ENCODE assay signal across 14 cellular contexts in genomic region chrX:153336128-153336894, GRCh38. TPM values are rescaled to one million over a fixed set of nuclear protein-coding genes. Genes with fewer than 3 reads are reported as not detected.
DNase-seq lines count a peak whose midpoint lies in the region; ATAC-seq, FAIRE-seq and TF ChIP-seq lines count a peak whose summit lies in the region.
"Had no signal": no experiment of that assay in that cellular context is flagged by ENCODE, and none has a peak within 500 bp of the region (broad histone marks: within the 10 kb centered on the region; RNA-seq: fewer than 3 reads in every experiment).

No MANE protein-coding gene starts in this region.

- H3K9ac ChIP-seq in HepG2 (ENCODE audit: insufficient read depth, low read depth, low read length): no peak overlapping the region

- peaks cover 3% of the 10 kb centered on the region; the same call in 1 of the 2 replicates for H4K20me1 ChIP-seq in HepG2 (ENCODE audit: insufficient read depth, low read length)

- TF ChIP-seq POLR2A in HepG2 (IDR thresholded peaks at IDR 0.05; ENCODE audit: insufficient read depth in 1 of 2, low read depth in 2 of 2, low read length in 2 of 2) (no peak), right lobe of liver (IDR thresholded peaks at IDR 0.05) (no peak)

- H3K27ac Mint-ChIP-seq in activated T-helper 17 cell treated with anti-CD3 and anti-CD28 coated beads, Interleukin-2, amount 50 U/mL, for 72 hours: peak overlapping the region; percentile 65
- peak overlapping the region; percentile 52 for H3K27ac Mint-ChIP-seq in stimulated activated naive B cell treated with anti-CD40 and anti-IgM and Interleukin-4, amounts not matched to agents 10 μg/mL and 1 μg/mL and 100 μg/mL, for 72 hours

- H3K9me3 ChIP-seq in HepG2 (ENCODE audit: low read length) (no peaks in the 10 kb centered on the region), right lobe of liver (no peaks in the 10 kb centered on the region)
- H3K9me3 ChIP-seq: left lung, sigmoid colon had no signal

- POLR2A ChIA-PET in HepG2 (lab: Yijun Ruan, JAX): no interaction called here

- H2AFZ ChIP-seq in HepG2 (ENCODE audit: low read length): no peak overlapping the region

- FAIRE-seq in HepG2 (lab: Jason Lieb, UNC): no peak

- H3K4me2 ChIP-seq in HepG2 (ENCODE audit: low read depth, low read length): peak overlapping the region; percentile 12; the same call in 1 of the 2 replicates

- TF ChIP-seq CTCF in HepG2 (CRISPR knock-in tag; IDR thresholded peaks at IDR 0.05) (no peak), right lobe of liver (IDR thresholded peaks at IDR 0.05) (no peak)

- ATAC-seq in HepG2 (no peak), right lobe of liver (no peak), HG02642 (IDR thresholded peaks at IDR 0.05; ENCODE audit: poor library complexity, unreplicated experiment) (peak; percentile 49), GM21619 (IDR thresholded peaks at IDR 0.05; ENCODE audit: unreplicated experiment) (no peak), HG03354 (IDR thresholded peaks at IDR 0.05; ENCODE audit: poor library complexity, severe bottlenecking, unreplicated experiment) (no peak)
- peak; percentile 17 for ATAC-seq in activated T-helper 17 cell treated with anti-CD3 and anti-CD28 coated beads, Interleukin-2, amount 50 U/mL, for 72 hours (replicated peaks)
- ATAC-seq in stimulated activated naive B cell treated with anti-CD40 and anti-IgM and Interleukin-4, amounts not matched to agents 10 μg/mL and 1 μg/mL and 100 μg/mL, for 72 hours (replicated peaks): peak; percentile 50 to 51
- ATAC-seq: esophagus mucosa, left lung had no signal

- H3K4me1 Mint-ChIP-seq in activated T-helper 17 cell treated with anti-CD3 and anti-CD28 coated beads, Interleukin-2, amount 50 U/mL, for 72 hours: peaks cover 28% of the 10 kb centered on the region
- H3K4me1 Mint-ChIP-seq in stimulated activated naive B cell treated with anti-CD40 and anti-IgM and Interleukin-4, amounts not matched to agents 10 μg/mL and 1 μg/mL and 100 μg/mL, for 72 hours: peaks cover 21 to 40% of the 10 kb centered on the region in 2 donors

- peaks cover 12% of the 10 kb centered on the region for H3K79me2 ChIP-seq in HepG2 (ENCODE audit: insufficient read depth, low read length)

- no peaks in the 10 kb centered on the region for H3K27me3 ChIP-seq in HepG2 (ENCODE audit: control insufficient read depth in 1 of 2, insufficient read depth in 2 of 2, low read length in 2 of 2)
- no peaks in the 10 kb centered on the region for H3K27me3 ChIP-seq in right lobe of liver
- H3K27me3 ChIP-seq: left lung, sigmoid colon had no signal

- H3K4me3 ChIP-seq in HepG2 (replicated peaks in 1 of 3; ENCODE audit: insufficient read depth in 1 of 3, low read depth in 2 of 3, low read length in 3 of 3) (no peak overlapping the region), right lobe of liver (no peak overlapping the region)
- H3K4me3 ChIP-seq: left lung, sigmoid colon had no signal

- intact Hi-C loops in HepG2 (cut with micrococcal nuclease; ENCODE audit: unreplicated experiment): no loop called here
- intact Hi-C loops in right lobe of liver (cut with DNase I): no loop called here

- TF ChIP-seq RAD21 in HepG2 (CRISPR knock-in tag; IDR thresholded peaks at IDR 0.05): no peak

- peak overlapping the region; percentile 79 for H3K4me3 Mint-ChIP-seq in activated T-helper 17 cell treated with anti-CD3 and anti-CD28 coated beads, Interleukin-2, amount 50 U/mL, for 72 hours
- peak overlapping the region; percentile 82 to 88 for H3K4me3 Mint-ChIP-seq in stimulated activated naive B cell treated with anti-CD40 and anti-IgM and Interleukin-4, amounts not matched to agents 10 μg/mL and 1 μg/mL and 100 μg/mL, for 72 hours

- WGBS in HepG2 (ENCODE audit: low lambda C conversion rate): 93% methylated on average over 4 of the region's 11 CpGs
- 58% methylated on average over 6 of the region's 11 CpGs for WGBS in right lobe of liver (ENCODE audit: insufficient coverage, low coverage, low lambda C conversion rate, missing lambda C conversion rate)

- no peaks in the 10 kb centered on the region for H3K9me3 Mint-ChIP-seq in activated T-helper 17 cell treated with anti-CD3 and anti-CD28 coated beads, Interleukin-2, amount 50 U/mL, for 72 hours
- H3K9me3 Mint-ChIP-seq in stimulated activated naive B cell treated with anti-CD40 and anti-IgM and Interleukin-4, amounts not matched to agents 10 μg/mL and 1 μg/mL and 100 μg/mL, for 72 hours: no peaks in the 10 kb centered on the region

- H3K36me3 ChIP-seq in HepG2 (replicated peaks in 1 of 2; ENCODE audit: control insufficient read depth in 1 of 2, insufficient read depth in 2 of 2, low read length in 2 of 2): 0 out of 5 replicates have a peak, but pooled peaks cover 0 to 12% of the 10 kb centered on the region in 2 experiments
- no peaks in the 10 kb centered on the region for H3K36me3 ChIP-seq in right lobe of liver

- TF ChIP-seq EP300 in HepG2 (IDR thresholded peaks at IDR 0.05; ENCODE audit: low read depth in 2 of 2, low read length in 2 of 2): no peak
- TF ChIP-seq EP300 in HepG2 (CRISPR knock-in tag; IDR thresholded peaks at IDR 0.05; ENCODE audit: borderline replicate concordance): no peak

- CTCF ChIA-PET in HepG2 (lab: Yijun Ruan, JAX; ENCODE audit: low intra/inter-chr PET ratio, low total read pairs): no interaction called here

- BruUV-seq in HepG2 (replicated peaks; lab: Mats Ljungman, UMichigan): no TSS peak

- DNase-seq in HepG2 (ENCODE audit: low spot score): no peak
- DNase-seq in right lobe of liver: no peak
- DNase-seq in stimulated activated naive B cell treated with anti-CD40 and anti-IgM and Interleukin-4, amounts not matched to agents 10 μg/mL and 1 μg/mL and 100 μg/mL, for 72 hours: peak; percentile 11
- no peak for DNase-seq in pons (ENCODE audit: low spot score)
- DNase-seq: left lung; NCI-H2081; SHP77 treated with DMSO at 0.1 percent for 48 hours; stimulated activated naive CD4-positive, alpha-beta T cell had no signal

- in situ Hi-C loops in HepG2 (cut with HindIII; ENCODE audit: extremely low pct_ligation_motif_present, low pct_unique_long_range_greater_than_20kb): no loop called here

- H3K4me1 ChIP-seq in HepG2 (ENCODE audit: insufficient read depth, low read length): peaks cover 37% of the 10 kb centered on the region
- H3K4me1 ChIP-seq in right lobe of liver: no peaks in the 10 kb centered on the region

- peaks cover 51% of the 10 kb centered on the region for H3K36me3 Mint-ChIP-seq in activated T-helper 17 cell treated with anti-CD3 and anti-CD28 coated beads, Interleukin-2, amount 50 U/mL, for 72 hours (ENCODE audit: low read depth)
- peaks cover 21 to 30% of the 10 kb centered on the region in 2 donors for H3K36me3 Mint-ChIP-seq in stimulated activated naive B cell treated with anti-CD40 and anti-IgM and Interleukin-4, amounts not matched to agents 10 μg/mL and 1 μg/mL and 100 μg/mL, for 72 hours

- H3K27me3 Mint-ChIP-seq in activated T-helper 17 cell treated with anti-CD3 and anti-CD28 coated beads, Interleukin-2, amount 50 U/mL, for 72 hours: no peaks in the 10 kb centered on the region
- H3K27me3 Mint-ChIP-seq in stimulated activated naive B cell treated with anti-CD40 and anti-IgM and Interleukin-4, amounts not matched to agents 10 μg/mL and 1 μg/mL and 100 μg/mL, for 72 hours: no peaks in the 10 kb centered on the region

- no peak overlapping the region for H3K27ac ChIP-seq in HepG2 (ENCODE audit: extremely low read length, insufficient read depth, low read length)
- H3K27ac ChIP-seq in right lobe of liver: no peak overlapping the region
- H3K27ac ChIP-seq: left lung, sigmoid colon had no signal

RNA-seq across cellular contexts. Expression of gene ZNF275, which starts 2.4 kb away (rescaled TPM):
- total RNA-seq in HepG2 (2016; rRNA removed; fragmentation: Illumina TruSeq; extraction: Trizol): 6.4 and 9.5 TPM in 2 replicates
- total RNA-seq in HepG2 (2016; cell fraction: cytosol; rRNA removed; fragmentation: Illumina TruSeq; extraction: Trizol; ENCODE audit: low read depth): 0.97 and 1.0 TPM in 2 replicates
- 6.2 and 8.0 TPM in 2 replicates for total RNA-seq in HepG2 (2016; cell fraction: insoluble cytoplasmic fraction; rRNA removed; fragmentation: Illumina TruSeq; extraction: Trizol)
- total RNA-seq in HepG2 (2016; cell fraction: membrane; rRNA removed; fragmentation: Illumina TruSeq; extraction: Trizol): 4.4 and 4.5 TPM in 2 replicates
- total RNA-seq in HepG2 (2016; cell fraction: nucleus; rRNA removed; fragmentation: Illumina TruSeq; extraction: Trizol): 7.7 and 8.6 TPM in 2 replicates
- 11.1 and 11.8 TPM in 2 replicates for polyA plus RNA-seq in HepG2 (2011; rRNA removed)
- 8.5 and 10.9 TPM in 2 replicates for polyA plus RNA-seq in HepG2 (2011; cell fraction: cytosol; rRNA removed)
- 17.6 and 17.9 TPM in 2 replicates for polyA plus RNA-seq in HepG2 (2011; cell fraction: nucleus; rRNA removed)
- 6.0 and 6.7 TPM in 2 replicates for polyA plus RNA-seq in HepG2 (2012)
- polyA plus RNA-seq in HepG2 (2016; cell fraction: cytosol; fragmentation: Illumina TruSeq; extraction: Trizol; ENCODE audit: low read depth): 0.53 and 0.69 TPM in 2 replicates
- 8.9 and 9.7 TPM in 2 replicates for polyA plus RNA-seq in HepG2 (2016; cell fraction: insoluble cytoplasmic fraction; fragmentation: Illumina TruSeq; extraction: Trizol; ENCODE audit: low read depth)
- polyA plus RNA-seq in HepG2 (2016; cell fraction: membrane; fragmentation: Illumina TruSeq; extraction: Trizol; ENCODE audit: low read depth): 2.7 and 3.0 TPM in 2 replicates
- polyA plus RNA-seq in HepG2 (2016; cell fraction: nucleus; fragmentation: Illumina TruSeq; extraction: Trizol; ENCODE audit: insufficient read depth, low read depth): 15.4 and 17.7 TPM in 2 replicates
- polyA minus RNA-seq in HepG2 (2011; rRNA and poly(A)+ RNA removed; ENCODE audit: low replicate concordance): 8.3 and 23.4 TPM in 2 replicates
- polyA minus RNA-seq in HepG2 (2011; cell fraction: cytosol; rRNA and poly(A)+ RNA removed): 8.7 and 10.3 TPM in 2 replicates
- 13.6 and 14.9 TPM in 2 replicates for polyA minus RNA-seq in HepG2 (2011; cell fraction: nucleus; rRNA and poly(A)+ RNA removed)
- total RNA-seq in right lobe of liver: 10 to 100 TPM in 3 of 6 experiments, 1 to 10 TPM in 3; 8.1 to 12.0 (median 10.3) TPM
- total RNA-seq in activated T-helper 17 cell treated with anti-CD3 and anti-CD28 coated beads, Interleukin-2, amount 50 U/mL, for 72 hours: 10 to 100 TPM; 16.6 to 20.8 TPM

RNA-seq across cellular contexts. Expression of gene PNMA6F, which starts 14.7 kb away (rescaled TPM):
- total RNA-seq in HepG2 (2016; rRNA removed; fragmentation: Illumina TruSeq; extraction: Trizol) (not detected in 2 replicates), right lobe of liver (not detected)
- not detected in 2 replicates for total RNA-seq in HepG2 (2016; cell fraction: cytosol; rRNA removed; fragmentation: Illumina TruSeq; extraction: Trizol; ENCODE audit: low read depth)
- total RNA-seq in HepG2 (2016; cell fraction: insoluble cytoplasmic fraction; rRNA removed; fragmentation: Illumina TruSeq; extraction: Trizol): not detected in 2 replicates
- not detected in 2 replicates for total RNA-seq in HepG2 (2016; cell fraction: membrane; rRNA removed; fragmentation: Illumina TruSeq; extraction: Trizol)
- not detected in 2 replicates for total RNA-seq in HepG2 (2016; cell fraction: nucleus; rRNA removed; fragmentation: Illumina TruSeq; extraction: Trizol)
- polyA plus RNA-seq in HepG2 (2011; rRNA removed): not detected in 2 replicates
- polyA plus RNA-seq in HepG2 (2011; cell fraction: cytosol; rRNA removed): not detected in 2 replicates
- polyA plus RNA-seq in HepG2 (2011; cell fraction: nucleus; rRNA removed): not detected in 2 replicates
- not detected in 2 replicates for polyA plus RNA-seq in HepG2 (2012)
- polyA plus RNA-seq in HepG2 (2016; cell fraction: cytosol; fragmentation: Illumina TruSeq; extraction: Trizol; ENCODE audit: low read depth): not detected in 2 replicates
- not detected in 2 replicates for polyA plus RNA-seq in HepG2 (2016; cell fraction: insoluble cytoplasmic fraction; fragmentation: Illumina TruSeq; extraction: Trizol; ENCODE audit: low read depth)
- not detected in 2 replicates for polyA plus RNA-seq in HepG2 (2016; cell fraction: membrane; fragmentation: Illumina TruSeq; extraction: Trizol; ENCODE audit: low read depth)
- polyA plus RNA-seq in HepG2 (2016; cell fraction: nucleus; fragmentation: Illumina TruSeq; extraction: Trizol; ENCODE audit: insufficient read depth, low read depth): not detected in 2 replicates
- not detected in 2 replicates for polyA minus RNA-seq in HepG2 (2011; rRNA and poly(A)+ RNA removed; ENCODE audit: low replicate concordance)
- polyA minus RNA-seq in HepG2 (2011; cell fraction: cytosol; rRNA and poly(A)+ RNA removed): not detected in 2 replicates
- polyA minus RNA-seq in HepG2 (2011; cell fraction: nucleus; rRNA and poly(A)+ RNA removed): not detected in 2 replicates
- not detected for total RNA-seq in activated T-helper 17 cell treated with anti-CD3 and anti-CD28 coated beads, Interleukin-2, amount 50 U/mL, for 72 hours
- total RNA-seq: esophagus mucosa, left lung, sigmoid colon had no signal
- polyA plus RNA-seq: sigmoid colon had no signal

Comparison
In these comparisons a context has a peak if more than half of its experiments do, and no peak if none do; other contexts are left out.
1. ATAC-seq: peak in HG02642 (single experiment), activated T-helper 17 cell treated with anti-CD3 and anti-CD28 coated beads, Interleukin-2, amount 50 U/mL, for 72 hours (single experiment) and stimulated activated naive B cell treated with anti-CD40 and anti-IgM and Interleukin-4, amounts not matched to agents 10 μg/mL and 1 μg/mL and 100 μg/mL, for 72 hours (2 of 2); none in HepG2 (single experiment), right lobe of liver (0 of 4), GM21619 (single experiment) and HG03354 (single experiment).